28 cellular contexts compared by ENCODE assay signal in genomic region chr3:114829786-114830185, GRCh38.
DNase-seq lines count a peak whose midpoint lies in the region; TF ChIP-seq lines count a peak whose summit lies in the region.
"Had no signal": no experiment of that assay in that cellular context is flagged by ENCODE, and none has a peak within 500 bp of the region (broad histone marks: within the 10 kb centered on the region; RNA-seq: fewer than 3 reads in every experiment).

No MANE protein-coding gene starts in this region.

- TF ChIP-seq POLR2A in thyroid gland (IDR thresholded peaks at IDR 0.05): no peak
- TF ChIP-seq POLR2A in lower leg skin (IDR thresholded peaks at IDR 0.05): no peak

- H3K36me3 ChIP-seq in thyroid gland: no peaks in the 10 kb centered on the region
- H3K36me3 ChIP-seq: BE2C, SJSA1 had no signal

- H3K9me3 ChIP-seq in thyroid gland: no peaks in the 10 kb centered on the region
- H3K9me3 ChIP-seq: BE2C, SJSA1 had no signal

- CTCF ChIA-PET in activated naive CD4-positive, alpha-beta T cell treated with anti-CD3 and anti-CD28 coated beads, Interleukin-2, amount 10 ng/mL, durations not matched to agents 7 days and 5 days (lab: Charles Lee): no interaction called here

- peaks cover 14 to 20% of the 10 kb centered on the region in 2 donors for H3K4me1 ChIP-seq in thyroid gland
- H3K4me1 ChIP-seq: BE2C, SJSA1 had no signal

- H3K4me3 ChIP-seq in thyroid gland (replicated peaks in 1 of 3) (no peak overlapping the region), lower leg skin (ENCODE audit: low read depth, poor library complexity, severe bottlenecking) (no peak overlapping the region)
- H3K4me3 ChIP-seq: GM12878, SJSA1 had no signal

- H3K4me1 Mint-ChIP-seq in activated naive CD4-positive, alpha-beta T cell treated with anti-CD3 and anti-CD28 coated beads, Interleukin-2, amount 10 ng/mL, durations not matched to agents 7 days and 5 days: no peaks in the 10 kb centered on the region
- H3K4me1 Mint-ChIP-seq: CD14-positive monocyte had no signal

- peak overlapping the region; percentile 21 to 63 (median 58) for H3K27ac ChIP-seq in thyroid gland
- H3K27ac ChIP-seq: 22Rv1, KMS-11, SJSA1 had no signal

- 37 to 61% methylated on average over 2 of the region's 2 CpGs for WGBS in thyroid gland, 2 donors
- 72 to 77% methylated on average over 2 of the region's 2 CpGs for WGBS in lower leg skin, 2 donors

- no peaks in the 10 kb centered on the region for H3K27me3 ChIP-seq in thyroid gland
- H3K27me3 ChIP-seq: BE2C, SJSA1 had no signal

- no peak overlapping the region for H3K27ac Mint-ChIP-seq in activated naive CD4-positive, alpha-beta T cell treated with anti-CD3 and anti-CD28 coated beads, Interleukin-2, amount 10 ng/mL, durations not matched to agents 7 days and 5 days
- H3K27ac Mint-ChIP-seq: CD14-positive monocyte had no signal

- H3K27me3 Mint-ChIP-seq in activated naive CD4-positive, alpha-beta T cell treated with anti-CD3 and anti-CD28 coated beads, Interleukin-2, amount 10 ng/mL, durations not matched to agents 7 days and 5 days: no peaks in the 10 kb centered on the region

- intact Hi-C loops in thyroid gland (cut with DNase I): no loop called here
- intact Hi-C loops in lower leg skin (cut with DNase I; ENCODE audit: low total_unique reads): no loop called here

- H3K36me3 Mint-ChIP-seq in activated naive CD4-positive, alpha-beta T cell treated with anti-CD3 and anti-CD28 coated beads, Interleukin-2, amount 10 ng/mL, durations not matched to agents 7 days and 5 days: no peaks in the 10 kb centered on the region
- H3K36me3 Mint-ChIP-seq: CD14-positive monocyte had no signal

- no peak overlapping the region for H3K4me3 Mint-ChIP-seq in activated naive CD4-positive, alpha-beta T cell treated with anti-CD3 and anti-CD28 coated beads, Interleukin-2, amount 10 ng/mL, durations not matched to agents 7 days and 5 days
- H3K4me3 Mint-ChIP-seq: CD14-positive monocyte had no signal

- DNase-seq in DMS 273 (lab: John Stamatoyannopoulos, UW; ENCODE audit: unreplicated experiment) (peak; percentile 21), DMS 273 treated with DMSO at 0.1 percent for 48 hours (lab: John Stamatoyannopoulos, UW) (no peak), OCI-M1 (lab: John Stamatoyannopoulos, UW) (peak; percentile 29), left kidney (ENCODE audit: low read depth, low spot score) (peak; percentile 54), thyroid gland (no peak), lower leg skin (ENCODE audit: low spot score in 2 of 2) (no peak)
- no peak for DNase-seq in activated naive CD4-positive, alpha-beta T cell treated with anti-CD3 and anti-CD28 coated beads, Interleukin-2, amount 10 ng/mL, durations not matched to agents 7 days and 5 days
- DNase-seq: ACHN; BE2C; DMS79; EL; GDM1; HCEC 1CT; IMR-90; NCI-H1048; NCI-H1417; NCI-H1694; NCI-H2227 treated with DMSO at 0.1 percent for 48 hours; NCI-H510A; NCI-H748 treated with DMSO at 0.1 percent for 48 hours; NK-92 treated with Interleukin-12 subunit alpha and Interleukin-12 subunit beta, amount 100 ng/mL, for 24 hours; Right ventricle myocardium superior; RPMI8226 had no signal

- TF ChIP-seq CTCF in thyroid gland (IDR thresholded peaks at IDR 0.05) (no peak), lower leg skin (IDR thresholded peaks at IDR 0.05) (no peak)

- no peaks in the 10 kb centered on the region for H3K9me3 Mint-ChIP-seq in activated naive CD4-positive, alpha-beta T cell treated with anti-CD3 and anti-CD28 coated beads, Interleukin-2, amount 10 ng/mL, durations not matched to agents 7 days and 5 days
- H3K9me3 Mint-ChIP-seq: CD14-positive monocyte had no signal

Comparison
In these comparisons a context has a peak if more than half of its experiments do, and no peak if none do; other contexts are left out.
1. DNase-seq: peak in DMS 273 (single experiment), OCI-M1 (single experiment) and left kidney (single experiment); none in DMS 273 treated with DMSO at 0.1 percent for 48 hours (single experiment), thyroid gland (0 of 2), lower leg skin (0 of 2) and activated naive CD4-positive, alpha-beta T cell treated with anti-CD3 and anti-CD28 coated beads, Interleukin-2, amount 10 ng/mL, durations not matched to agents 7 days and 5 days (single experiment).